11 cellular contexts compared by ENCODE assay signal in genomic region chr1:196535727-196536126, GRCh38.
A peak's percentile ranks its signal among the peaks of the same experiment; 100 is the strongest.
DNase-seq lines count a peak whose midpoint lies in the region; ATAC-seq, FAIRE-seq and TF ChIP-seq lines count a peak whose summit lies in the region.
"Had no signal": no experiment of that assay in that cellular context is flagged by ENCODE, and none has a peak within 500 bp of the region (broad histone marks: within the 10 kb centered on the region; RNA-seq: fewer than 3 reads in every experiment).

No MANE protein-coding gene starts in this region.

- no peaks in the 10 kb centered on the region for H3K9me3 ChIP-seq in keratinocyte (ENCODE audit: control insufficient read depth, low read depth, low read length)

- FAIRE-seq in keratinocyte (lab: Jason Lieb, UNC) = no peak

- no peaks in the 10 kb centered on the region for H3K9me1 ChIP-seq in keratinocyte (ENCODE audit: control insufficient read depth, extremely low read depth, insufficient read depth, low read length)

- DNase-seq in EH (ENCODE audit: low read depth) (peak; percentile 38), amniotic epithelial cell (ENCODE audit: low read depth) (peak; percentile 46), keratinocyte (ENCODE audit: low read depth, low spot score) (peak; percentile 17), DMS153 (lab: John Stamatoyannopoulos, UW) (no peak), NCI-H1092 treated with DMSO at 0.1 percent for 48 hours (lab: John Stamatoyannopoulos, UW) (no peak)
- DNase-seq: heart left ventricle; natural killer cell; SIG-M5; stimulated activated CD4-positive, alpha-beta T cell treated with anti-CD3 and anti-CD28 coated beads, Interleukin-1b, Interleukin-23, amount 100 ng/mL, for 48 hours had no signal

- H3K9ac ChIP-seq in keratinocyte (ENCODE audit: control insufficient read depth, extremely low read depth, insufficient read depth, low read length) = no peak overlapping the region

- H3K4me3 ChIP-seq in keratinocyte (ENCODE audit: control insufficient read depth in 2 of 3, extremely low read depth in 1 of 3, insufficient read depth in 2 of 3, low read depth in 1 of 3, low read length in 3 of 3) = no peak overlapping the region
- H3K4me3 ChIP-seq: heart left ventricle had no signal

- no peaks in the 10 kb centered on the region for H3K79me2 ChIP-seq in keratinocyte (ENCODE audit: control insufficient read depth, insufficient read depth, low read length)

- ATAC-seq in HG02798 (IDR thresholded peaks at IDR 0.05; ENCODE audit: poor library complexity, unreplicated experiment) = no peak
- ATAC-seq: natural killer cell had no signal

- no peak overlapping the region for H3K4me2 ChIP-seq in keratinocyte (ENCODE audit: control insufficient read depth, extremely low read depth, insufficient read depth, low read depth, low read length)

- TF ChIP-seq CTCF in keratinocyte (optimal IDR thresholded peaks at IDR 0.05 in 1 of 3, IDR thresholded peaks at IDR 0.05 in 1 of 3, conservative IDR thresholded peaks at IDR 0.05 in 1 of 3; ENCODE audit: extremely low read depth in 1 of 3, insufficient read depth in 2 of 3, low read length in 3 of 3) = no peak

- H3K4me1 ChIP-seq in keratinocyte (ENCODE audit: control insufficient read depth, extremely low read depth, insufficient read depth, low read length) = no peaks in the 10 kb centered on the region

- no peaks in the 10 kb centered on the region for H3K27me3 ChIP-seq in keratinocyte (ENCODE audit: control insufficient read depth, extremely low read depth, insufficient read depth, low read length)
- H3K27me3 ChIP-seq: heart left ventricle had no signal

- no peaks in the 10 kb centered on the region for H4K20me1 ChIP-seq in keratinocyte (ENCODE audit: control insufficient read depth, extremely low read depth, insufficient read depth, low read length)

- H3K36me3 ChIP-seq in keratinocyte (ENCODE audit: control insufficient read depth in 2 of 2, extremely low read depth in 1 of 2, insufficient read depth in 2 of 2, low read length in 2 of 2) = no peaks in the 10 kb centered on the region
- H3K36me3 ChIP-seq: heart left ventricle had no signal

- no peak overlapping the region for H3K27ac ChIP-seq in keratinocyte (ENCODE audit: control insufficient read depth, insufficient read depth, low read length)
- H3K27ac ChIP-seq: heart left ventricle had no signal

- no peak for TF ChIP-seq RAD21 in Ishikawa (IDR thresholded peaks at IDR 0.05; ENCODE audit: low read depth)

- dilution Hi-C loops in keratinocyte (cut with MboI; ENCODE audit: extremely low pct_ligation_motif_present, low sequenced_read_pairs) = no loop called here

- no peak overlapping the region for H2AFZ ChIP-seq in keratinocyte (ENCODE audit: control insufficient read depth, low read length)

- no peak for TF ChIP-seq EP300 in Ishikawa (IDR thresholded peaks at IDR 0.05; ENCODE audit: borderline replicate concordance)

TF ChIP-seq in Ishikawa, 13 proteins besides CTCF, POLR2A, EP300 and RAD21:
- TF ChIP-seq TAF1 (IDR thresholded peaks at IDR 0.05; ENCODE audit: low read depth) (no peak), NFIC (IDR thresholded peaks at IDR 0.05) (no peak), REST (IDR thresholded peaks at IDR 0.05; ENCODE audit: low read depth) (no peak), TCF12 (IDR thresholded peaks at IDR 0.05; ENCODE audit: low read depth) (no peak), YY1 (IDR thresholded peaks at IDR 0.05; ENCODE audit: low read depth) (peak; percentile 40; the same call in 1 of the 2 replicates), CEBPB (IDR thresholded peaks at IDR 0.05) (no peak), MAX (IDR thresholded peaks at IDR 0.05) (no peak)

Comparison
In these comparisons a context has a peak if more than half of its experiments do, and no peak if none do; other contexts are left out.
1. DNase-seq: peak in EH (single experiment), amniotic epithelial cell (single experiment) and keratinocyte (single experiment); none in DMS153 (single experiment) and NCI-H1092 treated with DMSO at 0.1 percent for 48 hours (single experiment).